Comparison of ENCODE assay signal across 33 cellular contexts in the genomic region with DNA sequence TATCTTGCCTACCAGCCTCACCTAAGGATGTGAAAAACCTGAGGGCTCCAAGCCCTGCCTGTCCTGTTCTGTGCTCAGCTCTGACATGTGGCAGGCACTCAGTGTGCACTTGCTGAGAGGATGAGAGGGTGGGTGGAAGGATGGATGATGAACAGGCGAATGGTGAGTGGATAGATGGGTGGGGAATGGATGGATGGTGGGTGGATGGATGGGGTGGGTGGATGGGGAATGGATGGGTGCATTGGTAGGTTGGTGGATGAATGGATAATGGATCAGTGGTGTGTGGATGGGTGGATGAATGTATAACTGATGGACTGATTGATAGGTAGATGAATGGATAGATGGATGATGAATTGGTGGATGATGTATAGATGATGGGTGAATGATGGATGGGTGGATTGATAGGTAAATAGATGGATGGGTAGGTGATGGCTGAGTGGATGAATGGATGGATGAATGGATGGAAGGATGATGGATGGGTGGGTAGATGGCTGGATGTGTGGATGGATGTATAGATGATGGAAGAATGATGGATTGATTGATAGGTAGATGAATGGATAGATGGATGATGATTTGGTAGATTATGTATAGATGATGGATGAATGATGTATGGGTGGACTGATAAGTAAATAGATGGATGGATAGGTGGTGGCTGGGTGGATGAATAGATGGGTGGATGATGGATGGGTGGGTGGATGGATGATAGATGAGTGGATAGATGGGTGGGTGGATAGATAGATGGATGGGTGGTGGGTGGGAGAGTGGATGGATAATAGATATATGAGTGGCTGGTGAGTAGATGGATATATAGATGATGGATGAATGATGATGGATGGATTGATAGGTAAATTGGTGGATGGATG.
"Had no signal": no experiment of that assay in that cellular context is flagged by ENCODE, and none has a peak within 500 bp of the region (broad histone marks: within the 10 kb centered on the region; RNA-seq: fewer than 3 reads in every experiment).

No MANE protein-coding gene starts in this region.

- H3K9me3 ChIP-seq: colonic mucosa had no signal

- FAIRE-seq: frontal cortex had no signal

- H3K4me1 Mint-ChIP-seq: activated B cell treated with CpG ODN at 0.5 μM for 24 hours; activated CD8-positive, alpha-beta memory T cell treated with anti-CD3 and anti-CD28 coated beads, Interleukin-2, amount 10 ng/mL, durations not matched to agents 7 days and 5 days; activated naive CD4-positive, alpha-beta T cell treated with anti-CD3 and anti-CD28 coated beads, Interleukin-2, amount 10 ng/mL, durations not matched to agents 7 days and 5 days; activated naive CD8-positive, alpha-beta T cell treated with anti-CD3 and anti-CD28 coated beads, Interleukin-2, amount 10 ng/mL, durations not matched to agents 7 days and 5 days; brain; endodermal cell; T-helper 17 cell had no signal

- H3K27ac Mint-ChIP-seq: activated B cell treated with CpG ODN at 0.5 μM for 24 hours; activated CD4-positive, alpha-beta memory T cell treated with anti-CD3 and anti-CD28 coated beads for 36 hours; activated CD8-positive, alpha-beta memory T cell treated with anti-CD3 and anti-CD28 coated beads, Interleukin-2, amount 10 ng/mL, durations not matched to agents 7 days and 5 days; activated CD8-positive, alpha-beta T cell treated with anti-CD3 and anti-CD28 coated beads, Interleukin-2, amount 10 ng/mL, durations not matched to agents 7 days and 5 days; activated naive CD4-positive, alpha-beta T cell treated with anti-CD3 and anti-CD28 coated beads, Interleukin-2, amount 10 ng/mL, durations not matched to agents 7 days and 5 days; activated naive CD4-positive, alpha-beta T cell treated with anti-CD3 and anti-CD28 coated beads, Interleukin-2, amount 50 U/mL, for 72 hours; activated naive CD8-positive, alpha-beta T cell treated with anti-CD3 and anti-CD28 coated beads, Interleukin-2, amount 10 ng/mL, durations not matched to agents 7 days and 5 days; activated T-helper 1 cell treated with anti-CD3 and anti-CD28 coated beads, Interleukin-12 subunit alpha, Interleukin-12 subunit beta, Interleukin-2, Interleukin-4 antibody, amounts not matched to agents 30 ng/mL and 10 ng/mL and 1 ng/mL, durations not matched to agents 14 hours and 24 hours and 36 hours; activated T-helper 2 cell treated with anti-CD3 and anti-CD28 coated beads, Interferon-gamma antibody, Interleukin-2, Interleukin-4, amounts not matched to agents 10 μg/mL and 5 μg/mL and 100 μg/mL, durations not matched to agents 14 hours and 24 hours and 36 hours; brain; endodermal cell; T-helper 17 cell; T-helper 2 cell treated with Interferon-gamma antibody and Interleukin-4, amounts not matched to agents 5 μg/mL and 100 μg/mL, for 36 hours had no signal

- H3K36me3 ChIP-seq: ascending aorta, breast epithelium, cardiac muscle cell, colonic mucosa, WERI-Rb-1 had no signal

- H3K4me3 ChIP-seq: ascending aorta, breast epithelium, cardiac muscle cell, colonic mucosa had no signal

- ATAC-seq: activated CD4-positive, CD25-positive, alpha-beta regulatory T cell treated with anti-CD3 and anti-CD28 coated beads, Interleukin-2, amount 50 U/mL, for 24 hours; activated CD8-positive, alpha-beta memory T cell treated with anti-CD3 and anti-CD28 coated beads, Interleukin-2, amount 10 ng/mL, durations not matched to agents 7 days and 5 days; activated CD8-positive, alpha-beta T cell treated with anti-CD3 and anti-CD28 coated beads, Interleukin-2, amount 10 ng/mL, durations not matched to agents 7 days and 5 days; activated naive CD4-positive, alpha-beta T cell treated with anti-CD3 and anti-CD28 coated beads, Interleukin-2, amount 50 U/mL, for 72 hours; esophagus mucosa; T-helper 17 cell had no signal

- DNase-seq: activated CD4-positive, alpha-beta memory T cell treated with anti-CD3 and anti-CD28 coated beads for 36 hours; activated CD4-positive, alpha-beta T cell treated with anti-CD3 and anti-CD28 coated beads for 48 hours; activated CD4-positive, alpha-beta T cell treated with anti-CD3 and anti-CD28 coated beads, Interleukin-2, amount 50 U/mL, for 1 hour; activated CD8-positive, alpha-beta memory T cell treated with anti-CD3 and anti-CD28 coated beads, Interleukin-2, amount 10 ng/mL, durations not matched to agents 7 days and 5 days; activated CD8-positive, alpha-beta memory T cell treated with anti-CD3 and anti-CD28 coated beads, Interleukin-2, amount 50 U/mL, for 4 hours; activated CD8-positive, alpha-beta T cell treated with anti-CD3 and anti-CD28 coated beads, Interleukin-2, amount 10 ng/mL, durations not matched to agents 7 days and 5 days; activated naive CD4-positive, alpha-beta T cell; activated naive CD4-positive, alpha-beta T cell treated with anti-CD3 and anti-CD28 coated beads, Interleukin-2, amount 10 ng/mL, durations not matched to agents 7 days and 5 days; activated naive CD8-positive, alpha-beta T cell treated with anti-CD3 and anti-CD28 coated beads, Interleukin-2, amount 10 ng/mL, durations not matched to agents 7 days and 5 days; activated T-cell treated with anti-CD3 and anti-CD28 coated beads, Interleukin-2, amount 50 U/mL, for 1 hour; activated T-cell treated with anti-CD3 and anti-CD28 coated beads, Interleukin-2, amount 50 U/mL, for 48 hours; central memory CD4-positive, alpha-beta T cell; cerebellar nuclear complex; colonic mucosa; effector CD8-positive, alpha-beta T cell; endodermal cell; foreskin fibroblast; T-helper 1 cell; T1000; WERI-Rb-1 had no signal

- H3K27ac ChIP-seq: ascending aorta, breast epithelium, cardiac muscle cell, colonic mucosa, WERI-Rb-1 had no signal

- H3K4me1 ChIP-seq: ascending aorta, breast epithelium, colonic mucosa had no signal

- H3K36me3 Mint-ChIP-seq: activated CD4-positive, alpha-beta memory T cell treated with anti-CD3 and anti-CD28 coated beads for 36 hours; activated CD8-positive, alpha-beta memory T cell treated with anti-CD3 and anti-CD28 coated beads, Interleukin-2, amount 10 ng/mL, durations not matched to agents 7 days and 5 days; activated naive CD4-positive, alpha-beta T cell treated with anti-CD3 and anti-CD28 coated beads, Interleukin-2, amount 10 ng/mL, durations not matched to agents 7 days and 5 days; activated naive CD8-positive, alpha-beta T cell treated with anti-CD3 and anti-CD28 coated beads, Interleukin-2, amount 10 ng/mL, durations not matched to agents 7 days and 5 days; brain had no signal

- H3K4me3 Mint-ChIP-seq: activated B cell treated with CpG ODN at 0.5 μM for 24 hours; activated CD4-positive, alpha-beta memory T cell treated with anti-CD3 and anti-CD28 coated beads for 36 hours; activated CD8-positive, alpha-beta memory T cell treated with anti-CD3 and anti-CD28 coated beads, Interleukin-2, amount 10 ng/mL, durations not matched to agents 7 days and 5 days; activated CD8-positive, alpha-beta T cell treated with anti-CD3 and anti-CD28 coated beads, Interleukin-2, amount 10 ng/mL, durations not matched to agents 7 days and 5 days; activated naive CD4-positive, alpha-beta T cell treated with anti-CD3 and anti-CD28 coated beads, Interleukin-2, amount 10 ng/mL, durations not matched to agents 7 days and 5 days; activated naive CD8-positive, alpha-beta T cell treated with anti-CD3 and anti-CD28 coated beads, Interleukin-2, amount 10 ng/mL, durations not matched to agents 7 days and 5 days; activated T-helper 1 cell treated with anti-CD3 and anti-CD28 coated beads, Interleukin-12 subunit alpha, Interleukin-12 subunit beta, Interleukin-2, Interleukin-4 antibody, amounts not matched to agents 30 ng/mL and 10 ng/mL and 1 ng/mL, durations not matched to agents 14 hours and 24 hours and 36 hours; brain; endodermal cell; T-helper 17 cell; T-helper 2 cell treated with Interferon-gamma antibody and Interleukin-4, amounts not matched to agents 5 μg/mL and 100 μg/mL, for 36 hours had no signal
